Comparison of ENCODE assay signal across 8 cellular contexts in the genomic region with DNA sequence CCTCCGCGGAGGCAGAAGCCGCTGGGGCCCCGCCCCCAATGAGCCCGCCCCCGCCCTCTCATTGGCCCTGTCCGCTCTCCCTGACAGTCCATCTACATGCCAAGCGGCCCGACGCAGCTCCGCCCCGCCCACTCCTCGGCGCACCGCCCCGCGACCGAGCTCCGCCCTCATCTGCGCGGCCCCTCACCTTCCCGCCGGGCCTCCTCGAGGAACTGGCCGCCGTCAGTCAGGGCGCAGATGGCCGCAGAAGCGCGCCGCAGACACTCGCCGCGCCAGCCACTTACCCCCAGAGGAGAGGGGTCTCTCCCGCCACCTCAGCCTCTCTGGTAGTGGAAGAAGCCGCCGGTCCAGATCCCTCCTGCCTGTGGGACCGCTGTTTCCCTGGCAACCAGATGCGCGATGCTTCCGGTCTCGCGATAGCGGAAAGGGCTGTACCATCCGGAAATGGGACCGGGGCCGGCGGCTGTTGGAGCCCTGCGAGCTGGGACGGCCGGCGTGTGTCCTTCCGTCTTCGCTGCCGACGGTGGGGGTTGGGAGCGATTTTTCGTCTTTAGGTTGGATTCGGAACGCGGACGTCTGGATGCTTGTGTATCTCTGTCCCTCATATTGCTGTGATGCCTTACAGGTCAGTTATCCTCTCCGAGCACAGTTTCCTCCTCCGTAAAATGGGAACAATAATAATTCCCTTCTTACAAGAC. TPM values are rescaled to one million over a fixed set of nuclear protein-coding genes. Genes with fewer than 3 reads are reported as not detected.
A peak's percentile ranks its signal among the peaks of the same experiment; 100 is the strongest.
DNase-seq lines count a peak whose midpoint lies in the region; FAIRE-seq and TF ChIP-seq lines count a peak whose summit lies in the region.

Gene FSIP1, minus strand, starts transcription at position 401 of the 698 bp plus-strand sequence. CDS start 6,317 bp downstream, outside the sequence.

- FAIRE-seq in H54 (lab: Jason Lieb, UNC), result peak; percentile 80

- TF ChIP-seq CTCF in RWPE1 (conservative IDR thresholded peaks at IDR 0.05; ENCODE audit: low read depth) (no peak), fibroblast of the aortic adventitia (IDR thresholded peaks at IDR 0.05; ENCODE audit: insufficient read depth, low read length) (no peak), nephron progenitor cell (IDR thresholded peaks at IDR 0.05) (no peak)

- peak; percentile 64 for TF ChIP-seq POLR2A in H54 (IDR thresholded peaks at IDR 0.05; ENCODE audit: low read depth, low read length)

- peak within 1 kb of the TSS; percentile 83 for H3K27ac ChIP-seq in RWPE1

- peaks cover 8% of the 10 kb centered on the region for H3K36me3 Mint-ChIP-seq in nephron progenitor cell (ENCODE audit: low read depth)
- H3K36me3 Mint-ChIP-seq in stimulated activated naive CD8-positive, alpha-beta T cell treated with anti-CD3 and anti-CD28 coated beads, Interleukin-15, Interleukin-2, amounts not matched to agents 100 ng/mL and 50 ng/mL, for 24 hours (ENCODE audit: low read depth), result no peaks in the 10 kb centered on the region

- H3K27me3 Mint-ChIP-seq in nephron progenitor cell (ENCODE audit: low read depth, poor library complexity), result no peaks in the 10 kb centered on the region
- H3K27me3 Mint-ChIP-seq in stimulated activated naive CD8-positive, alpha-beta T cell treated with anti-CD3 and anti-CD28 coated beads, Interleukin-15, Interleukin-2, amounts not matched to agents 100 ng/mL and 50 ng/mL, for 24 hours, result no peaks in the 10 kb centered on the region

- POLR2A ChIA-PET in RWPE1 (lab: Yijun Ruan, JAX; ENCODE audit: low non-redundant PET), result interaction anchor here (1.0 kb wide), 1 partner anchor 138 kb away, joined by 3 read pairs; the partner anchor contains the start of gene GPR176

- H3K9me3 Mint-ChIP-seq in nephron progenitor cell, result peaks cover 10% of the 10 kb centered on the region
- H3K9me3 Mint-ChIP-seq in stimulated activated naive CD8-positive, alpha-beta T cell treated with anti-CD3 and anti-CD28 coated beads, Interleukin-15, Interleukin-2, amounts not matched to agents 100 ng/mL and 50 ng/mL, for 24 hours, result no peaks in the 10 kb centered on the region

- DNase-seq in ELF-1 (ENCODE audit: low read depth, low spot score) (peak; percentile 99), H54 (ENCODE audit: insufficient read length, low spot score) (peak; percentile 88), LoVo (ENCODE audit: low spot score) (peak; percentile 99), RWPE1 (ENCODE audit: low spot score) (peak; percentile 99), fibroblast of the aortic adventitia (ENCODE audit: low read depth) (peak; percentile 97), nephron progenitor cell (peak; percentile 96)
- peak; percentile 95 for DNase-seq in activated effector memory CD4-positive, alpha-beta T cell treated with Interleukin-2 at 50 U/mL for 16 hours

- CTCF ChIA-PET in RWPE1 (lab: Yijun Ruan, JAX), result interaction anchor here (0.6 kb wide), 2 partner anchors 23 to 188 kb away, joined by 3 to 4 read pairs; no protein-coding TSS in a partner anchor

- H3K27ac Mint-ChIP-seq in nephron progenitor cell, result peak within 1 kb of the TSS; percentile 96
- H3K27ac Mint-ChIP-seq in stimulated activated naive CD8-positive, alpha-beta T cell treated with anti-CD3 and anti-CD28 coated beads, Interleukin-15, Interleukin-2, amounts not matched to agents 100 ng/mL and 50 ng/mL, for 24 hours, result peak within 1 kb of the TSS; percentile 74

- H3K4me3 ChIP-seq in fibroblast of the aortic adventitia (ENCODE audit: low read depth, low read length), result peak within 1 kb of the TSS; percentile 93

- H3K4me3 Mint-ChIP-seq in nephron progenitor cell, result peak within 1 kb of the TSS; percentile 85
- peak within 1 kb of the TSS; percentile 85 for H3K4me3 Mint-ChIP-seq in stimulated activated naive CD8-positive, alpha-beta T cell treated with anti-CD3 and anti-CD28 coated beads, Interleukin-15, Interleukin-2, amounts not matched to agents 100 ng/mL and 50 ng/mL, for 24 hours

- peaks cover 53% of the 10 kb centered on the region for H3K4me1 Mint-ChIP-seq in nephron progenitor cell
- peaks cover 60% of the 10 kb centered on the region for H3K4me1 Mint-ChIP-seq in stimulated activated naive CD8-positive, alpha-beta T cell treated with anti-CD3 and anti-CD28 coated beads, Interleukin-15, Interleukin-2, amounts not matched to agents 100 ng/mL and 50 ng/mL, for 24 hours (ENCODE audit: low read depth)

RNA-seq across cellular contexts. Expression of gene FSIP1, which starts in this region (rescaled TPM):
- total RNA-seq in fibroblast of the aortic adventitia (ENCODE audit: low replicate concordance), result 1.4 and 4.2 TPM in 2 replicates

Comparison
In these comparisons a context has a peak if more than half of its experiments do, and no peak if none do; other contexts are left out.
1. Peak in every context shown above with its lines: DNase-seq, H3K4me3 ChIP-seq and H3K27ac ChIP-seq.